In genomic region chr17:28189667-28190066, GRCh38 we compare ENCODE assay signal across 1 cellular context.
TF ChIP-seq lines count a peak whose summit lies in the region.

No MANE protein-coding gene starts in this region.

TF ChIP-seq in K562, 482 proteins besides CTCF, POLR2A, EP300 and RAD21 (continued from another document and continues in another):
- no peak for TF ChIP-seq HDAC8 (tag; IDR thresholded peaks at IDR 0.05)
- TF ChIP-seq ARNT (IDR thresholded peaks at IDR 0.05), result peak in 1 of 2 experiments; percentile 49; a peak in 1 of 4 replicates
- TF ChIP-seq CREM (IDR thresholded peaks at IDR 0.05; ENCODE audit: low read depth), result 0 out of 2 replicates have a peak, but pooled peaks have one; percentile 15
- TF ChIP-seq CXXC5 (CRISPR knock-in tag; IDR thresholded peaks at IDR 0.05), result peak; percentile 54
- TF ChIP-seq ZNF507 (tag; conservative IDR thresholded peaks at IDR 0.05), result no peak
- no peak for TF ChIP-seq POLR3A (IDR thresholded peaks at IDR 0.05; ENCODE audit: borderline replicate concordance, extremely low read depth, insufficient read depth, insufficient read length)
- no peak for TF ChIP-seq PRDM10 (IDR thresholded peaks at IDR 0.05; ENCODE audit: partially characterized antibody)
- TF ChIP-seq HLTF (IDR thresholded peaks at IDR 0.05), result no peak
- TF ChIP-seq NR2C1 (IDR thresholded peaks at IDR 0.05), result peak; percentile 74
- peak; percentile 84 for TF ChIP-seq NR2C1 (tag; IDR thresholded peaks at IDR 0.05)
- no peak for TF ChIP-seq ZNF561 (CRISPR knock-in tag; conservative IDR thresholded peaks at IDR 0.05)
- TF ChIP-seq NCOA1 (IDR thresholded peaks at IDR 0.05; ENCODE audit: low read depth), result 0 out of 2 replicates have a peak, but pooled peaks have one; percentile 30
- TF ChIP-seq ZKSCAN8 (CRISPR knock-in tag; IDR thresholded peaks at IDR 0.05), result no peak
- 0 out of 2 replicates have a peak, but pooled peaks have one; percentile 29 for TF ChIP-seq ZEB2 (IDR thresholded peaks at IDR 0.05)
- TF ChIP-seq POLR2AphosphoS2 (IDR thresholded peaks at IDR 0.05; ENCODE audit: low read length), result no peak
- no peak for TF ChIP-seq ZBTB11 (CRISPR knock-in tag; IDR thresholded peaks at IDR 0.05)
- no peak for TF ChIP-seq MCM5 (IDR thresholded peaks at IDR 0.05; ENCODE audit: low read depth)
- TF ChIP-seq CHD7 (IDR thresholded peaks at IDR 0.05; ENCODE audit: low read depth, low read length), result no peak
- TF ChIP-seq SMARCB1 (IDR thresholded peaks at IDR 0.05; ENCODE audit: insufficient read length, low read depth), result no peak
- 0 out of 2 replicates have a peak, but pooled peaks have one; percentile 35 for TF ChIP-seq ELF4 (CRISPR knock-in tag; IDR thresholded peaks at IDR 0.05)
- no peak for TF ChIP-seq TAF15 (IDR thresholded peaks at IDR 0.05; ENCODE audit: low read depth, low read length)
- no peak for TF ChIP-seq CC2D1A (IDR thresholded peaks at IDR 0.05)
- no peak for TF ChIP-seq ARHGAP35 (IDR thresholded peaks at IDR 0.05; ENCODE audit: partially characterized antibody)
- no peak for TF ChIP-seq RREB1 (CRISPR knock-in tag; IDR thresholded peaks at IDR 0.05)
- no peak for TF ChIP-seq ETV6 (IDR thresholded peaks at IDR 0.05; ENCODE audit: borderline replicate concordance in 1 of 2, low read depth in 2 of 2, low read length in 1 of 2)
- no peak for TF ChIP-seq ETV6 (CRISPR knock-in tag; IDR thresholded peaks at IDR 0.05; ENCODE audit: borderline replicate concordance)
- no peak for TF ChIP-seq CAMTA2 (CRISPR knock-in tag; conservative IDR thresholded peaks at IDR 0.05)
- no peak for TF ChIP-seq ZNF280A (IDR thresholded peaks at IDR 0.05; ENCODE audit: low read depth, partially characterized antibody)
- no peak for TF ChIP-seq SREBF2 (CRISPR knock-in tag; IDR thresholded peaks at IDR 0.05)
- 0 out of 2 replicates have a peak, but pooled peaks have one; percentile 22 for TF ChIP-seq ESRRA (IDR thresholded peaks at IDR 0.05; ENCODE audit: borderline replicate concordance, low read depth)
- TF ChIP-seq ZNF830 (CRISPR knock-in tag; IDR thresholded peaks at IDR 0.05), result no peak
- 0 out of 2 replicates have a peak, but pooled peaks have one; percentile 25 for TF ChIP-seq POLR2H (tag; IDR thresholded peaks at IDR 0.05; ENCODE audit: low read depth)
- TF ChIP-seq BCOR (IDR thresholded peaks at IDR 0.05), result no peak
- TF ChIP-seq KDM2B (CRISPR knock-in tag; IDR thresholded peaks at IDR 0.05), result no peak
